9 cellular contexts compared by ENCODE assay signal in the genomic region with DNA sequence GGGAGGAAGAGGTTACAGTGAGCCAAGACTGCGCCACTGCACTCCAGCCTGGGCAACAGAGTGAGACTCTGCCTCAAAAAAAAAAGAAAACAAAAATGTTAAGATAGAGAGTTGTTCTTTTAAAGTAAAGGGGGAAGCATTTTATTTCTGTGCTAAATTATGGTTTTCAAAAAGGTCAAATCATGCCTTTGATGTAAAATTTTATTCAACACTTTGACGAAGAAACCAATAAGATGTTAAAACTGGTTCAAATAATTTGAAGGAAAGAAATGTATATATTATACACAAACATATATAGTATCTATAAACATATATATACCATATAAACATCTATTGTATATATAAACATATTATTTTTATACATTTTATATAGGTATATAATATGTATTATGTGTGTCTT.
"Had no signal": no experiment of that assay in that cellular context is flagged by ENCODE, and none has a peak within 500 bp of the region (broad histone marks: within the 10 kb centered on the region; RNA-seq: fewer than 3 reads in every experiment).

No MANE protein-coding gene starts in this region.

- H3K36me3 ChIP-seq: HAP-1 had no signal

- H3K27ac ChIP-seq: GM23248, HL-60 had no signal

- H3K4me1 ChIP-seq: HAP-1 had no signal

- H3K9me3 Mint-ChIP-seq: IgD-negative memory B cell had no signal

- H3K9me3 ChIP-seq: HAP-1 had no signal

- H3K4me3 Mint-ChIP-seq: IgD-negative memory B cell had no signal

- DNase-seq: GM23248, GOT3, H7, KBM-7 had no signal

- FAIRE-seq: HepG2 had no signal

- H3K4me1 Mint-ChIP-seq: IgD-negative memory B cell had no signal

- H3K4me3 ChIP-seq: GM23248, HAP-1 had no signal

- H3K36me3 Mint-ChIP-seq: IgD-negative memory B cell had no signal

- ATAC-seq: HCT116, HepG2 had no signal
